ENCODE assay signal across 1 cellular context in genomic region chr16:11188801-11189740, GRCh38.
TF ChIP-seq lines count a peak whose summit lies in the region.

No MANE protein-coding gene starts in this region.

TF ChIP-seq in WTC11, 78 proteins besides CTCF, POLR2A, EP300 and RAD21 (continued from another document):
- TF ChIP-seq SMAD3 (CRISPR knock-in tag; IDR thresholded peaks at IDR 0.05; ENCODE audit: borderline replicate concordance) (no peak), AR (CRISPR knock-in tag; IDR thresholded peaks at IDR 0.05) (no peak), ZNF512 (CRISPR knock-in tag; IDR thresholded peaks at IDR 0.05; ENCODE audit: borderline replicate concordance) (no peak), ARID4B (CRISPR knock-in tag; IDR thresholded peaks at IDR 0.05; ENCODE audit: borderline replicate concordance) (no peak), GRHL2 (CRISPR knock-in tag; IDR thresholded peaks at IDR 0.05; ENCODE audit: insufficient replicate concordance, severe bottlenecking) (no peak), ATF6 (CRISPR knock-in tag; IDR thresholded peaks at IDR 0.05) (no peak), MAX (CRISPR knock-in tag; IDR thresholded peaks at IDR 0.05) (no peak), FOXJ3 (CRISPR knock-in tag; IDR thresholded peaks at IDR 0.05; ENCODE audit: borderline replicate concordance) (no peak), ZNF263 (CRISPR knock-in tag; IDR thresholded peaks at IDR 0.05; ENCODE audit: low read depth) (no peak), CBFB (CRISPR knock-in tag; IDR thresholded peaks at IDR 0.05; ENCODE audit: low read depth) (no peak), PREB (CRISPR knock-in tag; IDR thresholded peaks at IDR 0.05; ENCODE audit: borderline replicate concordance) (no peak), MYBL2 (CRISPR knock-in tag; IDR thresholded peaks at IDR 0.05) (no peak), TEAD4 (CRISPR knock-in tag; IDR thresholded peaks at IDR 0.05) (no peak), ZSCAN18 (CRISPR knock-in tag; IDR thresholded peaks at IDR 0.05) (no peak)
TF ChIP-seq in WTC11: peak in this region for 0.
